Comparison of ENCODE assay signal across 35 cellular contexts in genomic region chr1:4621646-4622045, GRCh38. TPM values are rescaled to one million over a fixed set of nuclear protein-coding genes. Genes with fewer than 3 reads are reported as not detected.
"Had no signal": no experiment of that assay in that cellular context is flagged by ENCODE, and none has a peak within 500 bp of the region (broad histone marks: within the 10 kb centered on the region; RNA-seq: fewer than 3 reads in every experiment).

No MANE protein-coding gene starts in this region.

- H3K4me1 ChIP-seq: adrenal gland, body of pancreas, breast epithelium had no signal

- H3K27me3 ChIP-seq: adrenal gland, body of pancreas, brain microvascular endothelial cell had no signal

- H3K36me3 ChIP-seq: adrenal gland, brain microvascular endothelial cell, breast epithelium, WERI-Rb-1 had no signal

- H3K4me3 ChIP-seq: adrenal gland, body of pancreas, breast epithelium had no signal

- H3K27ac ChIP-seq: adrenal gland, body of pancreas, brain microvascular endothelial cell, breast epithelium, WERI-Rb-1 had no signal

- DNase-seq: activated CD4-positive, alpha-beta memory T cell treated with anti-CD3 and anti-CD28 coated beads, Interleukin-2, amount 10 ng/mL, durations not matched to agents 7 days and 5 days; activated CD4-positive, alpha-beta T cell treated with anti-CD3 and anti-CD28 coated beads for 1 hour; activated CD4-positive, alpha-beta T cell treated with anti-CD3 and anti-CD28 coated beads for 36 hours; activated CD4-positive, alpha-beta T cell treated with anti-CD3 and anti-CD28 coated beads for 48 hours; activated CD4-positive, alpha-beta T cell treated with anti-CD3 and anti-CD28 coated beads, Interleukin-2, amount 10 ng/mL, durations not matched to agents 7 days and 5 days; activated CD4-positive, alpha-beta T cell treated with anti-CD3 and anti-CD28 coated beads, Interleukin-2, amount 50 U/mL, for 48 hours; activated CD4-positive, CD25-positive, alpha-beta regulatory T cell; activated CD8-positive, alpha-beta memory T cell treated with anti-CD3 and anti-CD28 coated beads for 24 hours; activated CD8-positive, alpha-beta memory T cell treated with anti-CD3 and anti-CD28 coated beads, Interleukin-2, amount 10 ng/mL, durations not matched to agents 7 days and 5 days; activated CD8-positive, alpha-beta memory T cell treated with anti-CD3 and anti-CD28 coated beads, Interleukin-2, amount 50 U/mL, for 48 hours; activated CD8-positive, alpha-beta T cell treated with anti-CD3 and anti-CD28 coated beads, Interleukin-2, amount 10 ng/mL, durations not matched to agents 7 days and 5 days; activated effector memory CD4-positive, alpha-beta T cell treated with anti-CD3 and anti-CD28 coated beads, Interleukin-2, amount 50 U/mL, for 16 hours; activated gamma-delta T cell treated with Interleukin-2 at 50 U/mL for 16 hours; activated naive CD4-positive, alpha-beta T cell; activated naive CD4-positive, alpha-beta T cell treated with anti-CD3 and anti-CD28 coated beads for 36 hours; activated naive CD4-positive, alpha-beta T cell treated with anti-CD3 and anti-CD28 coated beads, Interleukin-2, amount 50 U/mL, for 16 hours; activated naive CD8-positive, alpha-beta T cell treated with anti-CD3 and anti-CD28 coated beads for 36 hours; activated T-cell treated with anti-CD3 and anti-CD28 coated beads, Interleukin-2, amount 50 U/mL, for 24 hours; activated T-cell treated with anti-CD3 and anti-CD28 coated beads, Interleukin-2, amount 50 U/mL, for 72 hours; adrenal gland; amniotic stem cell; aorta; body of pancreas; brain microvascular endothelial cell; central memory CD4-positive, alpha-beta T cell; T-helper 9 cell; WERI-Rb-1 had no signal

- H3K9me3 ChIP-seq: adrenal gland, body of pancreas had no signal

- ATAC-seq: activated CD4-positive, alpha-beta T cell treated with anti-CD3 and anti-CD28 coated beads for 36 hours; activated CD4-positive, CD25-positive, alpha-beta regulatory T cell treated with anti-CD3 and anti-CD28 coated beads, Interleukin-2, amount 50 U/mL, for 24 hours; activated CD8-positive, alpha-beta memory T cell treated with anti-CD3 and anti-CD28 coated beads, Interleukin-2, amount 10 ng/mL, durations not matched to agents 7 days and 5 days; activated CD8-positive, alpha-beta T cell treated with anti-CD3 and anti-CD28 coated beads, Interleukin-2, amount 10 ng/mL, durations not matched to agents 7 days and 5 days; activated naive CD4-positive, alpha-beta T cell treated with anti-CD3 and anti-CD28 coated beads, Interleukin-2, amount 50 U/mL, for 72 hours; activated T-cell treated with anti-CD3 and anti-CD28 coated beads, Interleukin-2, amount 50 U/mL, for 72 hours; activated T-helper 17 cell treated with anti-CD3 and anti-CD28 coated beads, Interleukin-2, amount 50 U/mL, for 72 hours; body of pancreas; WTC11 had no signal

- FAIRE-seq: astrocyte, TTC549 had no signal

RNA-seq across cellular contexts. Expression of gene AJAP1, which starts 32.8 kb away (rescaled TPM):
- total RNA-seq: activated CD4-positive, alpha-beta memory T cell treated with anti-CD3 and anti-CD28 coated beads, Interleukin-2, amount 10 ng/mL, durations not matched to agents 7 days and 5 days; activated CD4-positive, alpha-beta T cell treated with anti-CD3 and anti-CD28 coated beads for 36 hours; activated CD4-positive, alpha-beta T cell treated with anti-CD3 and anti-CD28 coated beads, Interleukin-2, amount 10 ng/mL, durations not matched to agents 7 days and 5 days; activated CD8-positive, alpha-beta memory T cell treated with anti-CD3 and anti-CD28 coated beads, Interleukin-2, amount 10 ng/mL, durations not matched to agents 7 days and 5 days; activated CD8-positive, alpha-beta T cell treated with anti-CD3 and anti-CD28 coated beads, Interleukin-2, amount 10 ng/mL, durations not matched to agents 7 days and 5 days; activated naive CD8-positive, alpha-beta T cell treated with anti-CD3 and anti-CD28 coated beads for 36 hours; activated T-helper 1 cell treated with anti-CD3 and anti-CD28 coated beads, Interleukin-12 subunit alpha, Interleukin-12 subunit beta, Interleukin-2, Interleukin-4 antibody, amounts not matched to agents 30 ng/mL and 10 ng/mL and 1 ng/mL, durations not matched to agents 14 hours and 24 hours and 36 hours; activated T-helper 17 cell treated with anti-CD3 and anti-CD28 coated beads, Interleukin-2, amount 50 U/mL, for 72 hours had no signal
- polyA plus RNA-seq: aorta had no signal
